7 cellular contexts compared by ENCODE assay signal in genomic region chr2:120222186-120223033, GRCh38. TPM values are rescaled to one million over a fixed set of nuclear protein-coding genes. Genes with fewer than 3 reads are reported as not detected.
A peak's percentile ranks its signal among the peaks of the same experiment; 100 is the strongest.
DNase-seq lines count a peak whose midpoint lies in the region; ATAC-seq and TF ChIP-seq lines count a peak whose summit lies in the region.

No MANE protein-coding gene starts in this region.

- H3K27me3 ChIP-seq in HUES6 (ENCODE audit: control insufficient read depth, insufficient read depth, low read length) (peaks cover 39% of the 10 kb centered on the region), kidney epithelial cell (ENCODE audit: control insufficient read depth, insufficient read depth, low read length) (no peaks in the 10 kb centered on the region), subcutaneous abdominal adipose tissue (ENCODE audit: control insufficient read depth in 5 of 5, insufficient read depth in 4 of 5, low read length in 5 of 5) (no peaks in the 10 kb centered on the region)

- DNase-seq in activated naive CD8-positive, alpha-beta T cell treated with anti-CD3 and anti-CD28 coated beads, Interleukin-2, amount 50 U/mL, for 24 hours = no peak
- DNase-seq in kidney epithelial cell (ENCODE audit: low read depth) = no peak
- DNase-seq in stimulated activated CD4-positive, alpha-beta T cell treated with anti-CD3 and anti-CD28 coated beads, Interleukin-15, amount 100 ng/mL, for 24 hours = no peak

- H3K36me3 Mint-ChIP-seq in activated naive CD8-positive, alpha-beta T cell treated with anti-CD3 and anti-CD28 coated beads, Interleukin-2, amount 50 U/mL, for 24 hours (ENCODE audit: low read depth) = peaks cover 41% of the 10 kb centered on the region

- no peak for ATAC-seq in activated naive CD8-positive, alpha-beta T cell treated with anti-CD3 and anti-CD28 coated beads, Interleukin-2, amount 50 U/mL, for 24 hours
- ATAC-seq in GM18909 (IDR thresholded peaks at IDR 0.05; ENCODE audit: poor library complexity, unreplicated experiment) = no peak
- no peak for ATAC-seq in HG02798 (IDR thresholded peaks at IDR 0.05; ENCODE audit: poor library complexity, unreplicated experiment)

- H3K27ac ChIP-seq in HUES6 (ENCODE audit: low read depth, low read length) (no peak overlapping the region), subcutaneous abdominal adipose tissue (ENCODE audit: low read depth, low read length) (peak overlapping the region; percentile 79)

- H3K9ac ChIP-seq in HUES6 (ENCODE audit: low read length) (peak overlapping the region; percentile 86), subcutaneous abdominal adipose tissue (ENCODE audit: low read length in 5 of 5) (peak overlapping the region in 2 of 5 donors; percentile 49 to 81)

- H3K9me3 ChIP-seq in HUES6 (ENCODE audit: control insufficient read depth, insufficient read depth, low read depth, low read length) (peaks cover 8% of the 10 kb centered on the region), subcutaneous abdominal adipose tissue (ENCODE audit: control insufficient read depth in 5 of 5, low read length in 5 of 5) (no peaks in the 10 kb centered on the region)

- H3K36me3 ChIP-seq in HUES6 (ENCODE audit: control insufficient read depth, insufficient read depth, low read length) (0 out of 2 replicates have a peak, but pooled peaks cover 7% of the 10 kb centered on the region), kidney epithelial cell (ENCODE audit: control insufficient read depth, insufficient read depth, low read length) (peaks cover 1% of the 10 kb centered on the region), subcutaneous abdominal adipose tissue (ENCODE audit: control insufficient read depth in 5 of 5, insufficient read depth in 5 of 5, low read length in 5 of 5) (peaks cover 0 to 33% (median 13%) of the 10 kb centered on the region in 5 donors)

- H3K4me1 ChIP-seq in HUES6 (ENCODE audit: control insufficient read depth, insufficient read depth, low read length) (peaks cover 6% of the 10 kb centered on the region; the same call in 1 of the 2 replicates), subcutaneous abdominal adipose tissue (ENCODE audit: control insufficient read depth in 5 of 5, insufficient read depth in 5 of 5, low read length in 5 of 5) (peaks cover 5 to 31% (median 28%) of the 10 kb centered on the region in 5 donors)

- H3K9me3 Mint-ChIP-seq in activated naive CD8-positive, alpha-beta T cell treated with anti-CD3 and anti-CD28 coated beads, Interleukin-2, amount 50 U/mL, for 24 hours = peaks cover 6% of the 10 kb centered on the region

- H3K4me3 ChIP-seq in HUES6 (ENCODE audit: low read depth, low read length) (peak overlapping the region; percentile 73), kidney epithelial cell (ENCODE audit: low read depth, low read length) (peak overlapping the region; percentile 56), subcutaneous abdominal adipose tissue (ENCODE audit: low read depth in 1 of 5, low read length in 5 of 5) (peak overlapping the region; percentile 33 to 74 (median 72))

- peak overlapping the region; percentile 87 for H3K27ac Mint-ChIP-seq in activated naive CD8-positive, alpha-beta T cell treated with anti-CD3 and anti-CD28 coated beads, Interleukin-2, amount 50 U/mL, for 24 hours

- no peak for TF ChIP-seq CTCF in kidney epithelial cell (IDR thresholded peaks at IDR 0.05; ENCODE audit: insufficient read depth, low read length, poor library complexity, severe bottlenecking)

- peak overlapping the region; percentile 77 for H3K4me3 Mint-ChIP-seq in activated naive CD8-positive, alpha-beta T cell treated with anti-CD3 and anti-CD28 coated beads, Interleukin-2, amount 50 U/mL, for 24 hours

- H3K27me3 Mint-ChIP-seq in activated naive CD8-positive, alpha-beta T cell treated with anti-CD3 and anti-CD28 coated beads, Interleukin-2, amount 50 U/mL, for 24 hours = peaks cover 3% of the 10 kb centered on the region

- peaks cover 44% of the 10 kb centered on the region for H3K4me1 Mint-ChIP-seq in activated naive CD8-positive, alpha-beta T cell treated with anti-CD3 and anti-CD28 coated beads, Interleukin-2, amount 50 U/mL, for 24 hours

RNA-seq across cellular contexts. Expression of gene TMEM185B, which starts 0.8 kb away (rescaled TPM):
- 43.1 and 45.2 TPM in 2 replicates for total RNA-seq in kidney epithelial cell

RNA-seq across cellular contexts. Expression of gene RALB, which starts 30.2 kb away (rescaled TPM):
- 32.5 and 45.2 TPM in 2 replicates for total RNA-seq in kidney epithelial cell
